In genomic region chr9:96612105-96612965, GRCh38 we compare ENCODE assay signal across 8 cellular contexts. TPM values are rescaled to one million over a fixed set of nuclear protein-coding genes. Genes with fewer than 3 reads are reported as not detected.
DNase-seq lines count a peak whose midpoint lies in the region; ATAC-seq and TF ChIP-seq lines count a peak whose summit lies in the region.

No MANE protein-coding gene starts in this region.

- peak; percentile 90 for TF ChIP-seq POLR2A in right lobe of liver (IDR thresholded peaks at IDR 0.05)

- no peaks in the 10 kb centered on the region for H3K9me3 Mint-ChIP-seq in activated T-cell treated with anti-CD3 and anti-CD28 coated beads, Interleukin-2, amount 50 U/mL, for 24 hours

- 26% methylated on average over 12 of the region's 12 CpGs for WGBS in right lobe of liver (ENCODE audit: insufficient coverage, low coverage, low lambda C conversion rate, missing lambda C conversion rate)

- H3K4me1 Mint-ChIP-seq in activated T-cell treated with anti-CD3 and anti-CD28 coated beads, Interleukin-2, amount 50 U/mL, for 24 hours (ENCODE audit: low read depth): no peaks in the 10 kb centered on the region

- H3K9me3 ChIP-seq in BE2C (no peaks in the 10 kb centered on the region), right lobe of liver (no peaks in the 10 kb centered on the region), upper lobe of right lung (no peaks in the 10 kb centered on the region)

- H3K27ac ChIP-seq in right lobe of liver: peak overlapping the region; percentile 55 to 85 (median 81)
- H3K27ac ChIP-seq in upper lobe of right lung: no peak overlapping the region

- ATAC-seq in right lobe of liver (peak; percentile 93 to 98 (median 97)), upper lobe of right lung (peak; percentile 53)

- no peak overlapping the region for H3K4me3 ChIP-seq in BE2C (ENCODE audit: low read depth, low read length)
- peak overlapping the region; percentile 4 for H3K4me3 ChIP-seq in choroid plexus epithelial cell (ENCODE audit: low read depth, low read length)
- peak overlapping the region in 2 of 3 donors; percentile 22 to 26 for H3K4me3 ChIP-seq in right lobe of liver
- no peak overlapping the region for H3K4me3 ChIP-seq in upper lobe of right lung

- DNase-seq in BE2C: peak; percentile 29
- DNase-seq in NCI-H2029 treated with DMSO at 0.1 percent for 48 hours (lab: John Stamatoyannopoulos, UW): peak; percentile 23
- DNase-seq in choroid plexus epithelial cell (ENCODE audit: low read depth): peak; percentile 89
- peak; percentile 84 to 90 (median 88) for DNase-seq in right lobe of liver
- DNase-seq in upper lobe of right lung: no peak
- DNase-seq in NOMO-1 treated with dmso at 0.1 percent for 144 hours (lab: John Stamatoyannopoulos, UW; ENCODE audit: unreplicated experiment): no peak
- no peak for DNase-seq in NCI-H510A (lab: John Stamatoyannopoulos, UW)
- DNase-seq in activated T-cell treated with anti-CD3 and anti-CD28 coated beads, Interleukin-2, amount 50 U/mL, for 24 hours: no peak

- H3K36me3 Mint-ChIP-seq in activated T-cell treated with anti-CD3 and anti-CD28 coated beads, Interleukin-2, amount 50 U/mL, for 24 hours (ENCODE audit: low read depth): no peaks in the 10 kb centered on the region

- H3K27me3 ChIP-seq in BE2C (no peaks in the 10 kb centered on the region), right lobe of liver (no peaks in the 10 kb centered on the region), upper lobe of right lung (peaks cover 5% of the 10 kb centered on the region)

- H3K36me3 ChIP-seq in BE2C: no peaks in the 10 kb centered on the region
- H3K36me3 ChIP-seq in right lobe of liver: no peaks in the 10 kb centered on the region
- no peaks in the 10 kb centered on the region for H3K36me3 ChIP-seq in upper lobe of right lung

- intact Hi-C loops in right lobe of liver (cut with DNase I) (no loop called here), upper lobe of right lung (cut with DNase I) (no loop called here)

- no peak overlapping the region for H3K27ac Mint-ChIP-seq in activated T-cell treated with anti-CD3 and anti-CD28 coated beads, Interleukin-2, amount 50 U/mL, for 24 hours

- peaks cover 9% of the 10 kb centered on the region for H3K4me1 ChIP-seq in BE2C
- H3K4me1 ChIP-seq in right lobe of liver: peaks cover 0 to 31% (median 13%) of the 10 kb centered on the region in 4 donors
- H3K4me1 ChIP-seq in upper lobe of right lung: no peaks in the 10 kb centered on the region

- TF ChIP-seq CTCF in BE2C (IDR thresholded peaks at IDR 0.05; ENCODE audit: low read depth, low read length) (no peak), choroid plexus epithelial cell (conservative IDR thresholded peaks at IDR 0.05; ENCODE audit: low read depth, low read length) (no peak), right lobe of liver (IDR thresholded peaks at IDR 0.05) (no peak), upper lobe of right lung (IDR thresholded peaks at IDR 0.05) (no peak)

- no peak overlapping the region for H3K4me3 Mint-ChIP-seq in activated T-cell treated with anti-CD3 and anti-CD28 coated beads, Interleukin-2, amount 50 U/mL, for 24 hours

- H3K27me3 Mint-ChIP-seq in activated T-cell treated with anti-CD3 and anti-CD28 coated beads, Interleukin-2, amount 50 U/mL, for 24 hours: peaks cover 79% of the 10 kb centered on the region

RNA-seq across cellular contexts. Expression of gene CDC14B, which starts 7.3 kb away (rescaled TPM):
- polyA plus RNA-seq in BE2C (2012; ENCODE audit: insufficient read depth, insufficient read length, low read depth): 0.83 TPM
- total RNA-seq in right lobe of liver (10 to 100 TPM; 13.7 to 38.0 (median 25.7) TPM), upper lobe of right lung (14.5 TPM)

RNA-seq across cellular contexts. Expression of gene PRXL2C, which starts 42.8 kb away (rescaled TPM):
- 2.5 TPM for polyA plus RNA-seq in BE2C (2012; ENCODE audit: insufficient read depth, insufficient read length, low read depth)
- 10 to 100 TPM in 1 of 6 experiments, 1 to 10 TPM in 5; 2.9 to 10.7 (median 5.6) TPM for total RNA-seq in right lobe of liver
- total RNA-seq in upper lobe of right lung: 25.6 TPM

Comparison
In these comparisons a context has a peak if more than half of its experiments do, and no peak if none do; other contexts are left out.
1. DNase-seq: peak in BE2C (single experiment), NCI-H2029 treated with DMSO at 0.1 percent for 48 hours (single experiment), choroid plexus epithelial cell (single experiment) and right lobe of liver (3 of 3); none in upper lobe of right lung (single experiment), NOMO-1 treated with dmso at 0.1 percent for 144 hours (single experiment), NCI-H510A (single experiment) and activated T-cell treated with anti-CD3 and anti-CD28 coated beads, Interleukin-2, amount 50 U/mL, for 24 hours (single experiment).
2. H3K4me3 ChIP-seq: peak in choroid plexus epithelial cell (single experiment) and right lobe of liver (2 of 3); none in BE2C (single experiment) and upper lobe of right lung (single experiment).